ENCODE assay signal across 1 cellular context in the genomic region with DNA sequence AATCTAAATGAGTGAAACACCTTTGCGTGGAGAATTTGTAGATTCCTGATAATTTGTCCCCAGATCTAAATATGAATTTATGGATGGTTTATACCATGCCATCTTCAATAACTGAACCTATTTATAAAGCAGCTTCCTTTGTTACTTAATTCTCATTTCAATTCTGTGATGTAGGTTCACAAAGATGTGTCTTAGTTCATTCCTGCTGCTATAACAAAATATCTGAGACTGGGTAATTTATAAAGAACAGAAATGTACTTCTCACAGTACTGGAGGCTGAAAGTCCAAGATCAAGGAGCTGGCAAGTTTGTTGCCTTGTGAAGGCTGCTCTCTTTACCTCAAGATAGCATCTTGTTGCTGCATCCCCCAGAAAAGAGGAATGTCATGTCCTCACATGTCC.
TF ChIP-seq lines count a peak whose summit lies in the region.

No MANE protein-coding gene starts in this region.

TF ChIP-seq in IMR-90, 13 proteins besides CTCF, POLR2A, EP300 and RAD21:
- TF ChIP-seq MAFK (IDR thresholded peaks at IDR 0.05; ENCODE audit: low read depth, low read length) (no peak), MXI1 (IDR thresholded peaks at IDR 0.05; ENCODE audit: borderline replicate concordance, low read depth, low read length) (no peak), RCOR1 (IDR thresholded peaks at IDR 0.05; ENCODE audit: insufficient replicate concordance, low read length) (no peak), CHD1 (IDR thresholded peaks at IDR 0.05; ENCODE audit: low read depth, low read length) (no peak), BHLHE40 (IDR thresholded peaks at IDR 0.05; ENCODE audit: low read depth, low read length) (no peak), NFE2L2 (IDR thresholded peaks at IDR 0.05; ENCODE audit: low read depth, low read length) (no peak), MAZ (IDR thresholded peaks at IDR 0.05; ENCODE audit: borderline replicate concordance, low read depth, low read length) (no peak), SMC3 (IDR thresholded peaks at IDR 0.05; ENCODE audit: low read depth, low read length) (no peak), FOS (IDR thresholded peaks at IDR 0.05; ENCODE audit: low read depth, low read length) (no peak), USF2 (IDR thresholded peaks at IDR 0.05; ENCODE audit: low read depth, low read length) (no peak), RFX5 (IDR thresholded peaks at IDR 0.05; ENCODE audit: low read depth, low read length) (no peak), CEBPB (IDR thresholded peaks at IDR 0.05; ENCODE audit: low read depth, low read length) (no peak), ELK1 (IDR thresholded peaks at IDR 0.05; ENCODE audit: borderline replicate concordance, low read depth, low read length) (no peak)
